In the genomic region with DNA sequence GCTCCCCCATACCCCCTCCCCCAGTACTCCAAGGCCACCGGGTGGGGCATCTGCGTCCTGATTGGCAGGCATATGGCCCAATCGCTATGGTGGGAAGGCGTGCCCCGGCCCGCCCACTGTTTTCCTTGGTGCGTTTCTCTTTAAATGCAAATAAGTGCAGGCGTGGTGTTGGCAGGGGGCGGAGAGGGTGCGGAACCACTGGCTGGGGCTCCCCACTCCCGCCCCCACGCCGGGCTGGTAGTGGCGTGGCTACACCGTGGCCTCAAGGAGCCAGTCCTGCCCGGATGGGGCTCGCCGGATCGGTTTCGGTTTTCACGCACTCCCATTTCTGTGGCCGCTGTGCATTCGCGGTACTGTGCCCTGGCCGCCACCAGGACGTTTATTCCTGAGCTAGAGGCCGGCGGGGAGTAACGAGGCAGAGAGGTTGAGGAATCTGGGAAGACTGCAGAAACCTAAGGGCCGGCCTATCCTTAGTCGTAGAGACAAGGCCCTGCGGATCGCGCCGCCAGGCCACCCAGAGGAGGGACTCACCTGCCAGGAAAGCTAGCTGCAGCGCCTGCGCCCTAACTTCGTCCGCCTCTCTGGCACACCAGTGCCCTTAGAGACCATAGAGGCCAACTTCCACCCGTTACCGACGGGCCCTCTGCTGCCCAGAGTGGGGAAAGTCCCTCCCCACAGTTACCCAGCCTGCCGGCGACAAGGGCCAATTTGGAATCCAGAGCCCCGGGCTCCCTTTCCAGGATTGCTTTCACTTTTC, we compare ENCODE assay signal across 1 cellular context.
A peak's percentile ranks its signal among the peaks of the same experiment; 100 is the strongest.
TF ChIP-seq lines count a peak whose summit lies in the region.

No MANE protein-coding gene starts in this region.

TF ChIP-seq in K562, 482 proteins besides CTCF, POLR2A, EP300 and RAD21 (continued from another document and continues in another):
- TF ChIP-seq MYC (IDR thresholded peaks at IDR 0.05; ENCODE audit: low read depth, low read length): peak; percentile 12; the same call in 1 of the 2 replicates
- no peak for TF ChIP-seq MYC (CRISPR knock-in tag; IDR thresholded peaks at IDR 0.05; ENCODE audit: borderline replicate concordance, low read depth)
- TF ChIP-seq, protein P1, sequence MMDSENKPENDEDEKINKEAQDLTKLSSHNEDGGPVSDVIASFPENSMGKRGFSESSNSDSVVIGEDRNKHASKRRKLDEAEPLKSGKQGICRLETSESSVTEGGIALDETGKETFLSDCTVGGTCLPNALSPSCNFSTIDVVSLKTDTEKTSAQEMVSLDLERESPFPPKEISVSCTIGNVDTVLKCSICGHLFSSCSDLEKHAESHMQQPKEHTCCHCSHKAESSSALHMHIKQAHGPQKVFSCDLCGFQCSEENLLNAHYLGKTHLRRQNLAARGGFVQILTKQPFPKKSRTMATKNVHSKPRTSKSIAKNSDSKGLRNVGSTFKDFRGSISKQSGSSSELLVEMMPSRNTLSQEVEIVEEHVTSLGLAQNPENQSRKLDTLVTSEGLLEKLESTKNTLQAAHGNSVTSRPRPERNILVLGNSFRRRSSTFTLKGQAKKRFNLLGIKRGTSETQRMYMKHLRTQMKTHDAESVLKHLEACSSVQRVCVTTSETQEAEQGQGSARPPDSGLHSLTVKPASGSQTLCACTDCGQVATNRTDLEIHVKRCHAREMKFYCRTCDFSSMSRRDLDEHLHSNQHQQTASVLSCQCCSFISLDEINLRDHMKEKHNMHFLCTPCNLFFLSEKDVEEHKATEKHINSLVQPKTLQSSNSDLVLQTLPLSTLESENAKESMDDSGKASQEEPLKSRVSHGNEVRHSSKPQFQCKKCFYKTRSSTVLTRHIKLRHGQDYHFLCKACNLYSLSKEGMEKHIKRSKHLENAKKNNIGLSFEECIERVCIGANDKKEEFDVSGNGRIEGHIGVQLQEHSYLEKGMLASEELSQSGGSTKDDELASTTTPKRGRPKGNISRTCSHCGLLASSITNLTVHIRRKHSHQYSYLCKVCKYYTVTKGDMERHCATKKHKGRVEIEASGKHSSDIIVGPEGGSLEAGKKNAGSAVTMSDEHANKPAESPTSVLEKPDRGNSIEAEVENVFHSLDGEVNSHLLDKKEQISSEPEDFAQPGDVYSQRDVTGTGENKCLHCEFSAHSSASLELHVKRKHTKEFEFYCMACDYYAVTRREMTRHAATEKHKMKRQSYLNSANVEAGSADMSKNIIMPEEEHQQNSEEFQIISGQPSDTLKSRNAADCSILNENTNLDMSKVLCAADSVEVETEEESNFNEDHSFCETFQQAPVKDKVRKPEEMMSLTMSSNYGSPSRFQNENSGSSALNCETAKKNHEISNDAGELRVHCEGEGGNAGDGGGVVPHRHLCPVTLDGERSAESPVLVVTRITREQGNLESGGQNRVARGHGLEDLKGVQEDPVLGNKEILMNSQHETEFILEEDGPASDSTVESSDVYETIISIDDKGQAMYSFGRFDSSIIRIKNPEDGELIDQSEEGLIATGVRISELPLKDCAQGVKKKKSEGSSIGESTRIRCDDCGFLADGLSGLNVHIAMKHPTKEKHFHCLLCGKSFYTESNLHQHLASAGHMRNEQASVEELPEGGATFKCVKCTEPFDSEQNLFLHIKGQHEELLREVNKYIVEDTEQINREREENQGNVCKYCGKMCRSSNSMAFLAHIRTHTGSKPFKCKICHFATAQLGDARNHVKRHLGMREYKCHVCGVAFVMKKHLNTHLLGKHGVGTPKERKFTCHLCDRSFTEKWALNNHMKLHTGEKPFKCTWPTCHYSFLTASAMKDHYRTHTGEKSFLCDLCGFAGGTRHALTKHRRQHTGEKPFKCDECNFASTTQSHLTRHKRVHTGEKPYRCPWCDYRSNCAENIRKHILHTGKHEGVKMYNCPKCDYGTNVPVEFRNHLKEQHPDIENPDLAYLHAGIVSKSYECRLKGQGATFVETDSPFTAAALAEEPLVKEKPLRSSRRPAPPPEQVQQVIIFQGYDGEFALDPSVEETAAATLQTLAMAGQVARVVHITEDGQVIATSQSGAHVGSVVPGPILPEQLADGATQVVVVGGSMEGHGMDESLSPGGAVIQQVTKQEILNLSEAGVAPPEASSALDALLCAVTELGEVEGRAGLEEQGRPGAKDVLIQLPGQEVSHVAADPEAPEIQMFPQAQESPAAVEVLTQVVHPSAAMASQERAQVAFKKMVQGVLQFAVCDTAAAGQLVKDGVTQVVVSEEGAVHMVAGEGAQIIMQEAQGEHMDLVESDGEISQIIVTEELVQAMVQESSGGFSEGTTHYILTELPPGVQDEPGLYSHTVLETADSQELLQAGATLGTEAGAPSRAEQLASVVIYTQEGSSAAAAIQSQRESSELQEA (IDR thresholded peaks at IDR 0.05; ENCODE audit: low read depth): no peak
- peak; percentile 66 to 70 for TF ChIP-seq NRF1 (conservative IDR thresholded peaks at IDR 0.05 in 1 of 2, IDR thresholded peaks at IDR 0.05 in 1 of 2)
- peak; percentile 76 for TF ChIP-seq ZFX (CRISPR knock-in tag; IDR thresholded peaks at IDR 0.05)
- no peak for TF ChIP-seq ZNF561 (CRISPR knock-in tag; conservative IDR thresholded peaks at IDR 0.05)
- TF ChIP-seq CHD2 (IDR thresholded peaks at IDR 0.05; ENCODE audit: low read depth, low read length): peak; percentile 70
- TF ChIP-seq ZNF174 (CRISPR knock-in tag; IDR thresholded peaks at IDR 0.05): no peak
- 0 out of 2 replicates have a peak, but pooled peaks have one; percentile 34 for TF ChIP-seq TOE1 (IDR thresholded peaks at IDR 0.05; ENCODE audit: borderline replicate concordance)
- TF ChIP-seq TOE1 (CRISPR knock-in tag; IDR thresholded peaks at IDR 0.05; ENCODE audit: borderline replicate concordance, low read depth): no peak
- TF ChIP-seq, protein P2, sequence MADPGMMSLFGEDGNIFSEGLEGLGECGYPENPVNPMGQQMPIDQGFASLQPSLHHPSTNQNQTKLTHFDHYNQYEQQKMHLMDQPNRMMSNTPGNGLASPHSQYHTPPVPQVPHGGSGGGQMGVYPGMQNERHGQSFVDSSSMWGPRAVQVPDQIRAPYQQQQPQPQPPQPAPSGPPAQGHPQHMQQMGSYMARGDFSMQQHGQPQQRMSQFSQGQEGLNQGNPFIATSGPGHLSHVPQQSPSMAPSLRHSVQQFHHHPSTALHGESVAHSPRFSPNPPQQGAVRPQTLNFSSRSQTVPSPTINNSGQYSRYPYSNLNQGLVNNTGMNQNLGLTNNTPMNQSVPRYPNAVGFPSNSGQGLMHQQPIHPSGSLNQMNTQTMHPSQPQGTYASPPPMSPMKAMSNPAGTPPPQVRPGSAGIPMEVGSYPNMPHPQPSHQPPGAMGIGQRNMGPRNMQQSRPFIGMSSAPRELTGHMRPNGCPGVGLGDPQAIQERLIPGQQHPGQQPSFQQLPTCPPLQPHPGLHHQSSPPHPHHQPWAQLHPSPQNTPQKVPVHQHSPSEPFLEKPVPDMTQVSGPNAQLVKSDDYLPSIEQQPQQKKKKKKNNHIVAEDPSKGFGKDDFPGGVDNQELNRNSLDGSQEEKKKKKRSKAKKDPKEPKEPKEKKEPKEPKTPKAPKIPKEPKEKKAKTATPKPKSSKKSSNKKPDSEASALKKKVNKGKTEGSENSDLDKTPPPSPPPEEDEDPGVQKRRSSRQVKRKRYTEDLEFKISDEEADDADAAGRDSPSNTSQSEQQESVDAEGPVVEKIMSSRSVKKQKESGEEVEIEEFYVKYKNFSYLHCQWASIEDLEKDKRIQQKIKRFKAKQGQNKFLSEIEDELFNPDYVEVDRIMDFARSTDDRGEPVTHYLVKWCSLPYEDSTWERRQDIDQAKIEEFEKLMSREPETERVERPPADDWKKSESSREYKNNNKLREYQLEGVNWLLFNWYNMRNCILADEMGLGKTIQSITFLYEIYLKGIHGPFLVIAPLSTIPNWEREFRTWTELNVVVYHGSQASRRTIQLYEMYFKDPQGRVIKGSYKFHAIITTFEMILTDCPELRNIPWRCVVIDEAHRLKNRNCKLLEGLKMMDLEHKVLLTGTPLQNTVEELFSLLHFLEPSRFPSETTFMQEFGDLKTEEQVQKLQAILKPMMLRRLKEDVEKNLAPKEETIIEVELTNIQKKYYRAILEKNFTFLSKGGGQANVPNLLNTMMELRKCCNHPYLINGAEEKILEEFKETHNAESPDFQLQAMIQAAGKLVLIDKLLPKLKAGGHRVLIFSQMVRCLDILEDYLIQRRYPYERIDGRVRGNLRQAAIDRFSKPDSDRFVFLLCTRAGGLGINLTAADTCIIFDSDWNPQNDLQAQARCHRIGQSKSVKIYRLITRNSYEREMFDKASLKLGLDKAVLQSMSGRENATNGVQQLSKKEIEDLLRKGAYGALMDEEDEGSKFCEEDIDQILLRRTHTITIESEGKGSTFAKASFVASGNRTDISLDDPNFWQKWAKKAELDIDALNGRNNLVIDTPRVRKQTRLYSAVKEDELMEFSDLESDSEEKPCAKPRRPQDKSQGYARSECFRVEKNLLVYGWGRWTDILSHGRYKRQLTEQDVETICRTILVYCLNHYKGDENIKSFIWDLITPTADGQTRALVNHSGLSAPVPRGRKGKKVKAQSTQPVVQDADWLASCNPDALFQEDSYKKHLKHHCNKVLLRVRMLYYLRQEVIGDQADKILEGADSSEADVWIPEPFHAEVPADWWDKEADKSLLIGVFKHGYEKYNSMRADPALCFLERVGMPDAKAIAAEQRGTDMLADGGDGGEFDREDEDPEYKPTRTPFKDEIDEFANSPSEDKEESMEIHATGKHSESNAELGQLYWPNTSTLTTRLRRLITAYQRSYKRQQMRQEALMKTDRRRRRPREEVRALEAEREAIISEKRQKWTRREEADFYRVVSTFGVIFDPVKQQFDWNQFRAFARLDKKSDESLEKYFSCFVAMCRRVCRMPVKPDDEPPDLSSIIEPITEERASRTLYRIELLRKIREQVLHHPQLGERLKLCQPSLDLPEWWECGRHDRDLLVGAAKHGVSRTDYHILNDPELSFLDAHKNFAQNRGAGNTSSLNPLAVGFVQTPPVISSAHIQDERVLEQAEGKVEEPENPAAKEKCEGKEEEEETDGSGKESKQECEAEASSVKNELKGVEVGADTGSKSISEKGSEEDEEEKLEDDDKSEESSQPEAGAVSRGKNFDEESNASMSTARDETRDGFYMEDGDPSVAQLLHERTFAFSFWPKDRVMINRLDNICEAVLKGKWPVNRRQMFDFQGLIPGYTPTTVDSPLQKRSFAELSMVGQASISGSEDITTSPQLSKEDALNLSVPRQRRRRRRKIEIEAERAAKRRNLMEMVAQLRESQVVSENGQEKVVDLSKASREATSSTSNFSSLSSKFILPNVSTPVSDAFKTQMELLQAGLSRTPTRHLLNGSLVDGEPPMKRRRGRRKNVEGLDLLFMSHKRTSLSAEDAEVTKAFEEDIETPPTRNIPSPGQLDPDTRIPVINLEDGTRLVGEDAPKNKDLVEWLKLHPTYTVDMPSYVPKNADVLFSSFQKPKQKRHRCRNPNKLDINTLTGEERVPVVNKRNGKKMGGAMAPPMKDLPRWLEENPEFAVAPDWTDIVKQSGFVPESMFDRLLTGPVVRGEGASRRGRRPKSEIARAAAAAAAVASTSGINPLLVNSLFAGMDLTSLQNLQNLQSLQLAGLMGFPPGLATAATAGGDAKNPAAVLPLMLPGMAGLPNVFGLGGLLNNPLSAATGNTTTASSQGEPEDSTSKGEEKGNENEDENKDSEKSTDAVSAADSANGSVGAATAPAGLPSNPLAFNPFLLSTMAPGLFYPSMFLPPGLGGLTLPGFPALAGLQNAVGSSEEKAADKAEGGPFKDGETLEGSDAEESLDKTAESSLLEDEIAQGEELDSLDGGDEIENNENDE (IDR thresholded peaks at IDR 0.05; ENCODE audit: low read depth, low read length): no peak
- no peak for TF ChIP-seq SOX6 (IDR thresholded peaks at IDR 0.05)
- TF ChIP-seq, protein P3, sequence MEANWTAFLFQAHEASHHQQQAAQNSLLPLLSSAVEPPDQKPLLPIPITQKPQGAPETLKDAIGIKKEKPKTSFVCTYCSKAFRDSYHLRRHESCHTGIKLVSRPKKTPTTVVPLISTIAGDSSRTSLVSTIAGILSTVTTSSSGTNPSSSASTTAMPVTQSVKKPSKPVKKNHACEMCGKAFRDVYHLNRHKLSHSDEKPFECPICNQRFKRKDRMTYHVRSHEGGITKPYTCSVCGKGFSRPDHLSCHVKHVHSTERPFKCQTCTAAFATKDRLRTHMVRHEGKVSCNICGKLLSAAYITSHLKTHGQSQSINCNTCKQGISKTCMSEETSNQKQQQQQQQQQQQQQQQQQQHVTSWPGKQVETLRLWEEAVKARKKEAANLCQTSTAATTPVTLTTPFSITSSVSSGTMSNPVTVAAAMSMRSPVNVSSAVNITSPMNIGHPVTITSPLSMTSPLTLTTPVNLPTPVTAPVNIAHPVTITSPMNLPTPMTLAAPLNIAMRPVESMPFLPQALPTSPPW (CRISPR knock-in tag; IDR thresholded peaks at IDR 0.05): peak; percentile 70; the same call in 1 of the 2 replicates
- TF ChIP-seq, protein P4, sequence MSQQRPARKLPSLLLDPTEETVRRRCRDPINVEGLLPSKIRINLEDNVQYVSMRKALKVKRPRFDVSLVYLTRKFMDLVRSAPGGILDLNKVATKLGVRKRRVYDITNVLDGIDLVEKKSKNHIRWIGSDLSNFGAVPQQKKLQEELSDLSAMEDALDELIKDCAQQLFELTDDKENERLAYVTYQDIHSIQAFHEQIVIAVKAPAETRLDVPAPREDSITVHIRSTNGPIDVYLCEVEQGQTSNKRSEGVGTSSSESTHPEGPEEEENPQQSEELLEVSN (IDR thresholded peaks at IDR 0.05; ENCODE audit: borderline replicate concordance in 1 of 2, extremely low read depth in 1 of 2, insufficient read depth in 1 of 2, insufficient read length in 1 of 2, low read depth in 1 of 2, low read length in 1 of 2, poor library complexity in 1 of 2, severe bottlenecking in 1 of 2): peak in 1 of 2 experiments; percentile 51
- TF ChIP-seq BMI1 (IDR thresholded peaks at IDR 0.05; ENCODE audit: low read length): no peak
- no peak for TF ChIP-seq EHMT2 (IDR thresholded peaks at IDR 0.05)
- TF ChIP-seq, protein P5, sequence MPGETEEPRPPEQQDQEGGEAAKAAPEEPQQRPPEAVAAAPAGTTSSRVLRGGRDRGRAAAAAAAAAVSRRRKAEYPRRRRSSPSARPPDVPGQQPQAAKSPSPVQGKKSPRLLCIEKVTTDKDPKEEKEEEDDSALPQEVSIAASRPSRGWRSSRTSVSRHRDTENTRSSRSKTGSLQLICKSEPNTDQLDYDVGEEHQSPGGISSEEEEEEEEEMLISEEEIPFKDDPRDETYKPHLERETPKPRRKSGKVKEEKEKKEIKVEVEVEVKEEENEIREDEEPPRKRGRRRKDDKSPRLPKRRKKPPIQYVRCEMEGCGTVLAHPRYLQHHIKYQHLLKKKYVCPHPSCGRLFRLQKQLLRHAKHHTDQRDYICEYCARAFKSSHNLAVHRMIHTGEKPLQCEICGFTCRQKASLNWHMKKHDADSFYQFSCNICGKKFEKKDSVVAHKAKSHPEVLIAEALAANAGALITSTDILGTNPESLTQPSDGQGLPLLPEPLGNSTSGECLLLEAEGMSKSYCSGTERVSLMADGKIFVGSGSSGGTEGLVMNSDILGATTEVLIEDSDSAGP (CRISPR knock-in tag; IDR thresholded peaks at IDR 0.05): peak; percentile 93
- peak; percentile 75; the same call in 1 of the 2 replicates for TF ChIP-seq PHF8 (IDR thresholded peaks at IDR 0.05; ENCODE audit: borderline replicate concordance, low read length)
- TF ChIP-seq HDAC8 (tag; IDR thresholded peaks at IDR 0.05): no peak
- no peak for TF ChIP-seq CREBBP (IDR thresholded peaks at IDR 0.05; ENCODE audit: low read depth, low read length)
- TF ChIP-seq SLC30A9 (CRISPR knock-in tag; IDR thresholded peaks at IDR 0.05): no peak
- TF ChIP-seq, protein P6, sequence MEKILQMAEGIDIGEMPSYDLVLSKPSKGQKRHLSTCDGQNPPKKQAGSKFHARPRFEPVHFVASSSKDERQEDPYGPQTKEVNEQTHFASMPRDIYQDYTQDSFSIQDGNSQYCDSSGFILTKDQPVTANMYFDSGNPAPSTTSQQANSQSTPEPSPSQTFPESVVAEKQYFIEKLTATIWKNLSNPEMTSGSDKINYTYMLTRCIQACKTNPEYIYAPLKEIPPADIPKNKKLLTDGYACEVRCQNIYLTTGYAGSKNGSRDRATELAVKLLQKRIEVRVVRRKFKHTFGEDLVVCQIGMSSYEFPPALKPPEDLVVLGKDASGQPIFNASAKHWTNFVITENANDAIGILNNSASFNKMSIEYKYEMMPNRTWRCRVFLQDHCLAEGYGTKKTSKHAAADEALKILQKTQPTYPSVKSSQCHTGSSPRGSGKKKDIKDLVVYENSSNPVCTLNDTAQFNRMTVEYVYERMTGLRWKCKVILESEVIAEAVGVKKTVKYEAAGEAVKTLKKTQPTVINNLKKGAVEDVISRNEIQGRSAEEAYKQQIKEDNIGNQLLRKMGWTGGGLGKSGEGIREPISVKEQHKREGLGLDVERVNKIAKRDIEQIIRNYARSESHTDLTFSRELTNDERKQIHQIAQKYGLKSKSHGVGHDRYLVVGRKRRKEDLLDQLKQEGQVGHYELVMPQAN (IDR thresholded peaks at IDR 0.05; ENCODE audit: borderline replicate concordance): no peak
- TF ChIP-seq CBX1 (IDR thresholded peaks at IDR 0.05; ENCODE audit: low read depth): no peak
